Comparison of ENCODE assay signal across 10 cellular contexts in the genomic region with DNA sequence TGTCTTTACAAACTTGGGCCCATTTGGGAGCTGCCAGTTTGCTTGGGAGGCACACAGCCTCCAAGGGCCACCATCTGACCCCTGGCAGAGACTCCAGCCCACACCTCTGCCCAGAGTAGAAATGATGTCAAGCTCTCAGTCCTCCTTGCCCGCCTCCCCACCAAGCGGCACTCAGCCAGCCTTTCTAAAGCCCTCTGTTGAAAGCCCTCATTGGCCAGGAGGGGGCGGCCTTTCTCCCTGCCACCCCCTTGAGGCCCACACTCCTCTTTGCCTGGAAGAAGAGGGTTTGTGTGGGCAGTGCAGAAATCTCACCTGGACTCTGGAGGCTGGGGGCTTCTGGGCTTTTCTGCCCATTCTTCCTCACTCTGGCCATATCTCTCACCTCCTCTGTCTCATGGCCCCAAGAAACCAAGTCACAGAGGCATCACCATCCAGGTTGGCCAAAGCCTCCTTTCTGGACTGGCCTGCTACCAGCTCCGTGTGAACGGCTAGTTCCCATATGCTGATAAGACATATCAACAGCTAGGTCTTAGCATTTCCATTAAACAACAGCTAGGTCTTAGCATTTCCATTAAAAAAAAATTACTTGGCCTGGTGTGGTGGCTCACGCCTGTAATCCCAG. TPM values are rescaled to one million over a fixed set of nuclear protein-coding genes. Genes with fewer than 3 reads are reported as not detected.
DNase-seq lines count a peak whose midpoint lies in the region; ATAC-seq and TF ChIP-seq lines count a peak whose summit lies in the region.
"Had no signal": no experiment of that assay in that cellular context is flagged by ENCODE, and none has a peak within 500 bp of the region (broad histone marks: within the 10 kb centered on the region; RNA-seq: fewer than 3 reads in every experiment).

No MANE protein-coding gene starts in this region.

- no peak overlapping the region for H3K4me2 ChIP-seq in PC-9

- H3K4me1 Mint-ChIP-seq in neural crest cell: peaks cover 8% of the 10 kb centered on the region
- H3K4me1 Mint-ChIP-seq: activated B cell treated with CpG ODN at 0.5 μM for 24 hours, naive B cell had no signal

- POLR2A ChIA-PET in PC-9 (lab: Charles Lee; ENCODE audit: unreplicated experiment): no interaction called here

- no peak overlapping the region for H3K27ac Mint-ChIP-seq in neural crest cell (ENCODE audit: unreplicated experiment)
- H3K27ac Mint-ChIP-seq: activated B cell treated with CpG ODN at 0.5 μM for 24 hours, naive B cell had no signal

- peak; percentile 16 for DNase-seq in activated T-cell treated with anti-CD3 and anti-CD28 coated beads for 24 hours (ENCODE audit: low read depth)
- no peak for DNase-seq in activated T-cell treated with anti-CD3 and anti-CD28 coated beads for 4 hours
- no peak for DNase-seq in PC-9
- DNase-seq in choroid plexus epithelial cell (ENCODE audit: low read depth): peak; percentile 52
- DNase-seq in neural crest cell (ENCODE audit: low read depth, low spot score): no peak
- no peak for DNase-seq in effector CD4-positive, alpha-beta T cell
- DNase-seq in omental fat pad (ENCODE audit: low spot score): no peak
- DNase-seq: activated B cell treated with CpG ODN at 0.5 μM for 24 hours, naive B cell had no signal

- H3K79me2 ChIP-seq in PC-9 (ENCODE audit: low read depth): no peaks in the 10 kb centered on the region

- no peaks in the 10 kb centered on the region for H3F3A ChIP-seq in PC-9 (ENCODE audit: insufficient read depth, low read depth)

- H3K9me3 Mint-ChIP-seq in neural crest cell: peaks cover 2% of the 10 kb centered on the region
- H3K9me3 Mint-ChIP-seq: activated B cell treated with CpG ODN at 0.5 μM for 24 hours had no signal

- no peaks in the 10 kb centered on the region for H3K9me2 ChIP-seq in PC-9 (ENCODE audit: insufficient read depth)

- CTCF ChIA-PET in PC-9 (lab: Charles Lee): no interaction called here

- no peak for ATAC-seq in GM21423 (IDR thresholded peaks at IDR 0.05; ENCODE audit: unreplicated experiment)
- no peak for ATAC-seq in omental fat pad (ENCODE audit: low FRiP score)

- H2AFZ ChIP-seq in PC-9: no peak overlapping the region

- TF ChIP-seq CTCF in PC-9 (conservative IDR thresholded peaks at IDR 0.05): peak; percentile 57
- TF ChIP-seq CTCF in choroid plexus epithelial cell (conservative IDR thresholded peaks at IDR 0.05; ENCODE audit: low read depth, low read length): peak; percentile 74
- peak; percentile 51 for TF ChIP-seq CTCF in neural crest cell (conservative IDR thresholded peaks at IDR 0.05)
- TF ChIP-seq CTCF in omental fat pad (IDR thresholded peaks at IDR 0.05): no peak

- H3K27me3 Mint-ChIP-seq in neural crest cell (ENCODE audit: low read depth): no peaks in the 10 kb centered on the region
- H3K27me3 Mint-ChIP-seq: activated B cell treated with CpG ODN at 0.5 μM for 24 hours had no signal

- H3K36me3 Mint-ChIP-seq in neural crest cell (ENCODE audit: low read depth): peaks cover 2% of the 10 kb centered on the region

- H3K4me3 Mint-ChIP-seq in neural crest cell: no peak overlapping the region
- H3K4me3 Mint-ChIP-seq: activated B cell treated with CpG ODN at 0.5 μM for 24 hours, naive B cell had no signal

- H4K20me1 ChIP-seq in PC-9 (ENCODE audit: insufficient read depth): no peaks in the 10 kb centered on the region

- no peak overlapping the region for H3K4me3 ChIP-seq in PC-9
- no peak overlapping the region for H3K4me3 ChIP-seq in choroid plexus epithelial cell (ENCODE audit: low read depth, low read length)

- H3K36me3 ChIP-seq in PC-9 (ENCODE audit: low read depth): no peaks in the 10 kb centered on the region

- H3K27me3 ChIP-seq in PC-9 (ENCODE audit: insufficient read depth, low read depth): no peaks in the 10 kb centered on the region

- peaks cover 16% of the 10 kb centered on the region for H3K4me1 ChIP-seq in PC-9 (replicated peaks; ENCODE audit: insufficient read depth)

- H3K9me3 ChIP-seq in PC-9 (ENCODE audit: insufficient read depth, low read depth): no peaks in the 10 kb centered on the region

- intact Hi-C loops in PC-9 (cut with micrococcal nuclease; ENCODE audit: unreplicated experiment): no loop called here

- no TSS peak for BruUV-seq in PC-9 (replicated peaks; lab: Mats Ljungman, UMichigan)

- H3K27ac ChIP-seq in PC-9: no peak overlapping the region

RNA-seq across cellular contexts. Expression of gene UBTD1, which starts 36.1 kb away (rescaled TPM):
- total RNA-seq in PC-9 (2021): 17.1 and 21.2 TPM in 2 replicates
- total RNA-seq in neural crest cell: 6.5 and 8.7 TPM in 2 replicates
- 10 to 100 TPM; 15.6 to 22.8 (median 19.2) TPM for total RNA-seq in omental fat pad

RNA-seq across cellular contexts. Expression of gene MMS19, which starts 36.6 kb away (rescaled TPM):
- total RNA-seq in PC-9 (2021): 42.4 and 42.7 TPM in 2 replicates
- total RNA-seq in neural crest cell: 86.4 and 88.7 TPM in 2 replicates
- 100 to 1,000 TPM in 1 of 4 donors, 10 to 100 TPM in 3; 44.4 to 117 (median 64.7) TPM for total RNA-seq in omental fat pad

RNA-seq across cellular contexts. Expression of gene ANKRD2, which starts 37.7 kb away (rescaled TPM):
- total RNA-seq in PC-9 (2021) (5.5 and 8.4 TPM in 2 replicates), neural crest cell (not detected in 2 replicates), omental fat pad (1 to 10 TPM in 1 of 4 donors, not detected in 3; 2.7 TPM)
- total RNA-seq: activated B cell treated with CpG ODN at 0.5 μM for 24 hours had no signal

RNA-seq across cellular contexts. Expression of gene HOGA1, which starts 49.3 kb away (rescaled TPM):
- total RNA-seq in PC-9 (2021) (3.4 and 4.4 TPM in 2 replicates), neural crest cell (0.23 and 0.36 TPM in 2 replicates), omental fat pad (10 to 100 TPM in 1 of 4 donors, 1 to 10 TPM in 3; 3.3 to 11.7 (median 7.6) TPM)
- total RNA-seq: activated B cell treated with CpG ODN at 0.5 μM for 24 hours had no signal

RNA-seq across cellular contexts. Expression of gene C10orf62, which starts 54.7 kb away (rescaled TPM):
- total RNA-seq in PC-9 (2021): 0.45 and 0.59 TPM in 2 replicates
- not detected in 2 replicates for total RNA-seq in neural crest cell
- total RNA-seq in omental fat pad: 1 to 10 TPM in 1 of 4 donors, under 1 TPM in 1, not detected in 2; 0.88 to 1.2 TPM
- total RNA-seq: activated B cell treated with CpG ODN at 0.5 μM for 24 hours had no signal

Comparison
In these comparisons a context has a peak if more than half of its experiments do, and no peak if none do; other contexts are left out.
1. DNase-seq: peak in activated T-cell treated with anti-CD3 and anti-CD28 coated beads for 24 hours (single experiment) and choroid plexus epithelial cell (single experiment); none in activated T-cell treated with anti-CD3 and anti-CD28 coated beads for 4 hours (single experiment), PC-9 (0 of 2), neural crest cell (single experiment), effector CD4-positive, alpha-beta T cell (single experiment) and omental fat pad (single experiment).
2. CTCF ChIP-seq: peak in PC-9 (single experiment), choroid plexus epithelial cell (single experiment) and neural crest cell (single experiment); none in omental fat pad (0 of 3).